In the genomic region with DNA sequence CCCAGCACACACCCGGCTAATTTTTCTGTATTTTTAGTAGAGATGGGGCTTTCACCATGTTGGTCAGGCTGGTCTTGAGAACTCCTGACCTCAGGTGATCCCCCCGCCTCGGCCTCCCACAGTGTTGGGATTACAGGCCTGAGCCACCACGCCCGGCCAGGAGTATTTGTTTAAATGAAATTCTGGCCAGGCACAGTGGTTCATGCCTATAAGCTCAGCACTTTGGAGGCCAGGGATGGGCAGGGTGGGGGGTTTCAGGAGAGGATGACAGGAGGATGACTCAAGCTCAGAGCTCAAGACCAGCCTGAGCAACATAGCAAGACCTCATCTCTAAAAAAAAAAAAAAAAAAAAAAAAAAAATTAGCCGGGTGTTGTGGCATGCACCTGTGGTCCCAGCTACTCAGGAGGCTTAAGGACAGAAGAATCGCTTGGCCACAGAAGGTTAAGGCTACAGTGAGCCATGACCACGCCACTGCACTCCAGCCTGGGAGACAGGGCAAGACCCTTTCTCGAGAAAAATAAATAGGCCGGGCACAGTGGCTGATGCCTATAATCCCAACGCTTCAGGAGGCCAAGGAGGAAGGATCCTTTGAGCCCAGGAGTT, we compare ENCODE assay signal across 14 cellular contexts. TPM values are rescaled to one million over a fixed set of nuclear protein-coding genes. Genes with fewer than 3 reads are reported as not detected.
DNase-seq lines count a peak whose midpoint lies in the region; ATAC-seq, FAIRE-seq and TF ChIP-seq lines count a peak whose summit lies in the region.
"Had no signal": no experiment of that assay in that cellular context is flagged by ENCODE, and none has a peak within 500 bp of the region (broad histone marks: within the 10 kb centered on the region; RNA-seq: fewer than 3 reads in every experiment).

No MANE protein-coding gene starts in this region.

- TF ChIP-seq POLR2A in HCT116 (IDR thresholded peaks at IDR 0.05; ENCODE audit: borderline replicate concordance, extremely low read depth, insufficient read depth, insufficient read length): no peak

- H3K9ac ChIP-seq in HCT116 (ENCODE audit: low read length) (peak overlapping the region; percentile 44), astrocyte (ENCODE audit: low read length) (no peak overlapping the region)

- RAD21 ChIA-PET in HCT116 (lab: Charles Lee; ENCODE audit: low non-redundant PET in 1 of 2, low total read pairs in 2 of 2, uncharacterized antibody in 2 of 2, unreplicated experiment in 2 of 2): interaction anchor here in 1 of 2 experiments (0.6 kb wide), 1 partner anchor 20 kb away, joined by 4 read pairs; no protein-coding TSS in a partner anchor

- H3K27ac ChIP-seq in ACC112 (ENCODE audit: low read depth, low read length) (peak overlapping the region; percentile 59), HCT116 (ENCODE audit: low read depth, low read length) (no peak overlapping the region), astrocyte (ENCODE audit: low read depth, low read length) (no peak overlapping the region)
- H3K27ac ChIP-seq: C4-2B, Peyer's patch had no signal

- H3K36me3 ChIP-seq in ACC112 (ENCODE audit: insufficient read depth, low read length) (no peaks in the 10 kb centered on the region), HCT116 (ENCODE audit: control insufficient read depth in 1 of 2, insufficient read depth in 2 of 2, low read length in 2 of 2) (no peaks in the 10 kb centered on the region), astrocyte (ENCODE audit: insufficient read depth, low read length) (peaks cover 3% of the 10 kb centered on the region), kidney epithelial cell (ENCODE audit: control insufficient read depth, insufficient read depth, low read length) (no peaks in the 10 kb centered on the region), H7 (replicated peaks; ENCODE audit: control insufficient read depth, insufficient read depth, low read length) (peaks cover 6% of the 10 kb centered on the region)

- H3K4me3 Mint-ChIP-seq in astrocyte (ENCODE audit: unreplicated experiment): no peak overlapping the region
- H3K4me3 Mint-ChIP-seq in naive thymus-derived CD8-positive, alpha-beta T cell: no peak overlapping the region
- H3K4me3 Mint-ChIP-seq: activated naive CD4-positive, alpha-beta T cell treated with anti-CD3 and anti-CD28 coated beads, Interleukin-2, amount 10 ng/mL, durations not matched to agents 7 days and 5 days had no signal

- TF ChIP-seq RAD21 in HCT116 (IDR thresholded peaks at IDR 0.05; ENCODE audit: low read depth): no peak

- H3K4me1 Mint-ChIP-seq in astrocyte (ENCODE audit: low read depth, unreplicated experiment): peaks cover 2% of the 10 kb centered on the region
- peaks cover 0 to 7% (median 0%) of the 10 kb centered on the region in 4 donors for H3K4me1 Mint-ChIP-seq in naive thymus-derived CD8-positive, alpha-beta T cell

- no peak overlapping the region for H3K27ac Mint-ChIP-seq in astrocyte (ENCODE audit: unreplicated experiment)
- peak overlapping the region in 1 of 10 donors; percentile 43 for H3K27ac Mint-ChIP-seq in naive thymus-derived CD8-positive, alpha-beta T cell
- H3K27ac Mint-ChIP-seq: activated naive CD4-positive, alpha-beta T cell treated with anti-CD3 and anti-CD28 coated beads, Interleukin-2, amount 10 ng/mL, durations not matched to agents 7 days and 5 days had no signal

- peaks cover 19% of the 10 kb centered on the region for H3K4me1 ChIP-seq in ACC112 (ENCODE audit: control insufficient read depth, insufficient read depth, low read length, unreplicated experiment)
- peaks cover 22 to 44% of the 10 kb centered on the region in 2 experiments for H3K4me1 ChIP-seq in HCT116 (ENCODE audit: control insufficient read depth in 1 of 2, insufficient read depth in 2 of 2, low read length in 2 of 2)
- H3K4me1 ChIP-seq in astrocyte (ENCODE audit: insufficient read depth, low read length): peaks cover 20% of the 10 kb centered on the region
- H3K4me1 ChIP-seq: Peyer's patch had no signal

- no peaks in the 10 kb centered on the region for H3K9me3 Mint-ChIP-seq in astrocyte (ENCODE audit: unreplicated experiment)
- H3K9me3 Mint-ChIP-seq in naive thymus-derived CD8-positive, alpha-beta T cell: no peaks in the 10 kb centered on the region
- H3K9me3 Mint-ChIP-seq: activated naive CD4-positive, alpha-beta T cell treated with anti-CD3 and anti-CD28 coated beads, Interleukin-2, amount 10 ng/mL, durations not matched to agents 7 days and 5 days had no signal

- H4K20me1 ChIP-seq in HCT116 (ENCODE audit: insufficient read depth): no peaks in the 10 kb centered on the region
- no peaks in the 10 kb centered on the region for H4K20me1 ChIP-seq in astrocyte (ENCODE audit: insufficient read depth, low read length)

- POLR2A ChIA-PET in HCT116 (lab: Charles Lee): interaction anchor here (0.7 to 1.7 kb wide), 4 partner anchors 8 to 51 kb away, joined by 3 to 7 read pairs (median 4); partner anchors contain the start of gene DHDH
- POLR2A ChIA-PET in naive thymus-derived CD8-positive, alpha-beta T cell (lab: Charles Lee): no interaction called here

- no peak for TF ChIP-seq CTCF in HCT116 (IDR thresholded peaks at IDR 0.05 in 2 of 3, conservative IDR thresholded peaks at IDR 0.05 in 1 of 3; ENCODE audit: borderline replicate concordance in 1 of 3, insufficient read depth in 1 of 3, low read depth in 2 of 3, low read length in 2 of 3)
- TF ChIP-seq CTCF in astrocyte (IDR thresholded peaks at IDR 0.05; ENCODE audit: insufficient read depth, low read depth, low read length): no peak
- no peak for TF ChIP-seq CTCF in kidney epithelial cell (IDR thresholded peaks at IDR 0.05; ENCODE audit: insufficient read depth, low read length, poor library complexity, severe bottlenecking)

- ATAC-seq in HCT116 (peak; percentile 67), HG03139 (IDR thresholded peaks at IDR 0.05; ENCODE audit: unreplicated experiment) (no peak)
- ATAC-seq in naive thymus-derived CD8-positive, alpha-beta T cell: no peak

- peak overlapping the region; percentile 76 for H3K4me2 ChIP-seq in HCT116 (ENCODE audit: low read length)
- H3K4me2 ChIP-seq in astrocyte (ENCODE audit: low read length): no peak overlapping the region

- CTCF ChIA-PET in HCT116 (lab: Charles Lee): interaction anchor here (1.5 kb wide), 1 partner anchor 130 kb away, joined by 6 read pairs; no protein-coding TSS in a partner anchor

- no peaks in the 10 kb centered on the region for H3K9me2 ChIP-seq in HCT116 (ENCODE audit: insufficient read depth)

- intact Hi-C loops in HCT116 (cut with micrococcal nuclease): no loop called here

- H3K79me2 ChIP-seq in ACC112 (ENCODE audit: control insufficient read depth, insufficient read depth, low read length, unreplicated experiment) (no peaks in the 10 kb centered on the region), HCT116 (ENCODE audit: insufficient read depth, low read length) (no peaks in the 10 kb centered on the region), astrocyte (ENCODE audit: insufficient read depth, low read length) (no peaks in the 10 kb centered on the region)

- no peaks in the 10 kb centered on the region for H3K27me3 Mint-ChIP-seq in astrocyte (ENCODE audit: low read depth, unreplicated experiment)
- H3K27me3 Mint-ChIP-seq in naive thymus-derived CD8-positive, alpha-beta T cell: no peaks in the 10 kb centered on the region
- H3K27me3 Mint-ChIP-seq: activated naive CD4-positive, alpha-beta T cell treated with anti-CD3 and anti-CD28 coated beads, Interleukin-2, amount 10 ng/mL, durations not matched to agents 7 days and 5 days had no signal

- H3K4me3 ChIP-seq in ACC112 (ENCODE audit: low read depth, low read length): no peak overlapping the region
- H3K4me3 ChIP-seq in HCT116 (replicated peaks in 1 of 2; ENCODE audit: low read depth in 1 of 2, low read length in 2 of 2): no peak overlapping the region
- no peak overlapping the region for H3K4me3 ChIP-seq in astrocyte (ENCODE audit: insufficient read depth, low read depth, low read length)
- H3K4me3 ChIP-seq in kidney epithelial cell (ENCODE audit: low read depth, low read length): no peak overlapping the region
- no peak overlapping the region for H3K4me3 ChIP-seq in H7 (ENCODE audit: insufficient read depth, low read depth, low read length)
- H3K4me3 ChIP-seq: Peyer's patch, thoracic aorta had no signal

- FAIRE-seq in astrocyte (lab: Jason Lieb, UNC): no peak

- H3K9me3 ChIP-seq in HCT116 (ENCODE audit: control insufficient read depth in 1 of 2, insufficient read depth in 1 of 2, low read depth in 1 of 2, low read length in 2 of 2): no peaks in the 10 kb centered on the region
- H3K9me3 ChIP-seq in astrocyte (ENCODE audit: insufficient read depth, low read depth, low read length): no peaks in the 10 kb centered on the region
- H3K9me3 ChIP-seq: Peyer's patch, thoracic aorta had no signal

- BruUV-seq in HCT116 (replicated peaks; lab: Mats Ljungman, UMichigan): no TSS peak

- peaks cover 3% of the 10 kb centered on the region for H3K36me3 Mint-ChIP-seq in astrocyte (ENCODE audit: low read depth, unreplicated experiment)
- peaks cover 0 to 18% (median 0%) of the 10 kb centered on the region in 3 donors for H3K36me3 Mint-ChIP-seq in naive thymus-derived CD8-positive, alpha-beta T cell

- DNase-seq in HCT116 (ENCODE audit: low read depth, low spot score): peak; percentile 60
- DNase-seq in astrocyte (ENCODE audit: low read depth): peak; percentile 88
- peak; percentile 71 for DNase-seq in kidney epithelial cell (ENCODE audit: low read depth)
- DNase-seq in HUDEP-2 (lab: John Stamatoyannopoulos, UW; ENCODE audit: unreplicated experiment in 76 of 76): no peak
- no peak for DNase-seq in naive thymus-derived CD8-positive, alpha-beta T cell
- DNase-seq in H7: no peak
- DNase-seq: activated CD4-positive, alpha-beta T cell treated with anti-CD3 and anti-CD28 coated beads for 1 hour; activated naive CD4-positive, alpha-beta T cell treated with anti-CD3 and anti-CD28 coated beads, Interleukin-2, amount 10 ng/mL, durations not matched to agents 7 days and 5 days; effector memory CD4-positive, alpha-beta T cell; Peyer's patch had no signal

- H3K27me3 ChIP-seq in ACC112 (ENCODE audit: insufficient read depth, low read length) (no peaks in the 10 kb centered on the region), HCT116 (ENCODE audit: insufficient read depth, low read length) (no peaks in the 10 kb centered on the region), astrocyte (ENCODE audit: insufficient read depth, low read length) (no peaks in the 10 kb centered on the region), kidney epithelial cell (ENCODE audit: control insufficient read depth, insufficient read depth, low read length) (no peaks in the 10 kb centered on the region), H7 (ENCODE audit: control insufficient read depth, insufficient read depth, low read length) (no peaks in the 10 kb centered on the region)
- H3K27me3 ChIP-seq: Peyer's patch had no signal

- no peak overlapping the region for H2AFZ ChIP-seq in ACC112 (ENCODE audit: low read length, unreplicated experiment)
- H2AFZ ChIP-seq in HCT116 (ENCODE audit: low read depth, low read length, poor library complexity, severe bottlenecking): no peak overlapping the region
- no peak overlapping the region for H2AFZ ChIP-seq in astrocyte (ENCODE audit: low read depth, low read length)

RNA-seq across cellular contexts. Expression of gene DHDH, which starts 8.2 kb away (rescaled TPM):
- 8.6 TPM for total RNA-seq in HCT116 (2021; ENCODE audit: unreplicated experiment)
- 20.0 and 20.6 TPM in 2 replicates for polyA plus RNA-seq in HCT116 (2012)
- 0.45 TPM in 1 of 2 replicates, not detected in the other for total RNA-seq in astrocyte
- total RNA-seq in kidney epithelial cell: 1.0 and 1.5 TPM in 2 replicates
- 1 to 10 TPM; 1.8 to 2.3 TPM for total RNA-seq in naive thymus-derived CD8-positive, alpha-beta T cell
- 1 to 10 TPM in 2 of 3 donors, under 1 TPM in 1; 0.67 to 2.4 (median 2.0) TPM for polyA plus RNA-seq in naive thymus-derived CD8-positive, alpha-beta T cell
- total RNA-seq in H7 (2014; rRNA removed; shearing (Covaris generic)): not detected in 2 replicates

RNA-seq across cellular contexts. Expression of gene NUCB1, which starts 25.2 kb away (rescaled TPM):
- total RNA-seq in HCT116 (2021; ENCODE audit: unreplicated experiment): 88.8 TPM
- polyA plus RNA-seq in HCT116 (2012): 109 and 113 TPM in 2 replicates
- 164 and 189 TPM in 2 replicates for total RNA-seq in astrocyte
- total RNA-seq in kidney epithelial cell: 248 and 260 TPM in 2 replicates
- 100 to 1,000 TPM; 106 to 113 TPM for total RNA-seq in naive thymus-derived CD8-positive, alpha-beta T cell
- 100 to 1,000 TPM in 1 of 3 donors, 10 to 100 TPM in 2; 48.6 to 119 (median 82.5) TPM for polyA plus RNA-seq in naive thymus-derived CD8-positive, alpha-beta T cell
- total RNA-seq in H7 (2014; rRNA removed; shearing (Covaris generic)): 173 and 203 TPM in 2 replicates

RNA-seq across cellular contexts. Expression of gene TULP2, which starts 26.8 kb away (rescaled TPM):
- total RNA-seq in HCT116 (2021; ENCODE audit: unreplicated experiment) (not detected), astrocyte (not detected in 2 replicates), kidney epithelial cell (not detected in 2 replicates)
- polyA plus RNA-seq in HCT116 (2012): 0.04 and 0.10 TPM in 2 replicates
- not detected for total RNA-seq in naive thymus-derived CD8-positive, alpha-beta T cell
- under 1 TPM in 1 of 3 donors, not detected in 2; 0.08 TPM for polyA plus RNA-seq in naive thymus-derived CD8-positive, alpha-beta T cell
- total RNA-seq in H7 (2014; rRNA removed; shearing (Covaris generic)): 0.52 and 1.1 TPM in 2 replicates
- total RNA-seq: Peyer's patch had no signal

RNA-seq across cellular contexts. Expression of gene BAX, which starts 29.3 kb away (rescaled TPM):
- total RNA-seq in HCT116 (2021; ENCODE audit: unreplicated experiment): 96.4 TPM
- polyA plus RNA-seq in HCT116 (2012): 65.4 and 68.6 TPM in 2 replicates
- 169 and 174 TPM in 2 replicates for total RNA-seq in astrocyte
- total RNA-seq in kidney epithelial cell: 128 and 140 TPM in 2 replicates
- total RNA-seq in naive thymus-derived CD8-positive, alpha-beta T cell: 100 to 1,000 TPM; 170 to 181 TPM
- 10 to 100 TPM; 58.5 to 97.1 (median 83.1) TPM for polyA plus RNA-seq in naive thymus-derived CD8-positive, alpha-beta T cell
- total RNA-seq in H7 (2014; rRNA removed; shearing (Covaris generic)): 57.8 and 72.6 TPM in 2 replicates

RNA-seq across cellular contexts. Expression of gene FTL, which starts 39.8 kb away (rescaled TPM):
- total RNA-seq in HCT116 (2021; ENCODE audit: unreplicated experiment) (1,885 TPM), astrocyte (3,402 and 4,020 TPM in 2 replicates), kidney epithelial cell (2,415 and 2,688 TPM in 2 replicates)
- 2,308 and 2,337 TPM in 2 replicates for polyA plus RNA-seq in HCT116 (2012)
- 1,000 to 10,000 TPM; 1,370 to 1,435 TPM for total RNA-seq in naive thymus-derived CD8-positive, alpha-beta T cell
- polyA plus RNA-seq in naive thymus-derived CD8-positive, alpha-beta T cell: 1,000 to 10,000 TPM; 4,833 to 4,899 (median 4,886) TPM
- 2,437 and 3,282 TPM in 2 replicates for total RNA-seq in H7 (2014; rRNA removed; shearing (Covaris generic))

Comparison
In these comparisons a context has a peak if more than half of its experiments do, and no peak if none do; other contexts are left out.
1. DNase-seq: peak in HCT116 (single experiment), astrocyte (single experiment) and kidney epithelial cell (single experiment); none in HUDEP-2 (0 of 76), naive thymus-derived CD8-positive, alpha-beta T cell (0 of 10) and H7 (single experiment).